ENCODE assay signal across 19 cellular contexts in the genomic region with DNA sequence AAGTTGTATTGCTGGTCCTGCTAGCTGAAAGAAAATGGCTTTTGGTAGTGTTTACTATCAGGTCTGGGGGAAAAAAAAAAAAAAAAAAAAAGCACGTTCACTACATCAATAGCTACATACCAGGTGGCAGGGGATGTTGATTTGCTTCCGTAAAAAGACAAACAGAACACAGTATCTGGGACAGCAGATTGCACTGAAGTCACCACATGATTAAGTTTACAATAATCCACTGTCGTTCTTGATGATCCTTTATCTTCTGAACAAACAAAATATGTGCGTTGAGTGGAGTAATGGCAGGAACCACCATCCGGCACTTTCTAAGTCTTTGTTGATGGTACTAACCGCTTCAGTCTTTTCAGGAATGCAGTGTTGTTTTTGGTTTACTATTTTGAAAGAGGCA.
"Had no signal": no experiment of that assay in that cellular context is flagged by ENCODE, and none has a peak within 500 bp of the region (broad histone marks: within the 10 kb centered on the region; RNA-seq: fewer than 3 reads in every experiment).

No MANE protein-coding gene starts in this region.

- H3K4me3 ChIP-seq: coronary artery, esophagus muscularis mucosa, right atrium auricular region, skin epidermis, tibial nerve had no signal

- H3K27ac Mint-ChIP-seq: activated naive CD4-positive, alpha-beta T cell treated with anti-CD3 and anti-CD28 coated beads, Interleukin-2, amount 10 ng/mL, durations not matched to agents 7 days and 5 days; activated T-helper 2 cell treated with anti-CD3 and anti-CD28 coated beads, Interferon-gamma antibody, Interleukin-2, Interleukin-4, amounts not matched to agents 10 μg/mL and 5 μg/mL and 100 μg/mL, durations not matched to agents 14 hours and 24 hours and 36 hours; natural killer cell treated with Interleukin-12 subunit alpha and Interleukin-12 subunit beta and Interleukin-15 and Interleukin-18, amount 100 ng/mL, for 72 hours had no signal

- H3K9me3 ChIP-seq: esophagus muscularis mucosa, right atrium auricular region, tibial nerve had no signal

- H3K36me3 ChIP-seq: esophagus muscularis mucosa, right atrium auricular region, tibial nerve had no signal

- H3K36me3 Mint-ChIP-seq: activated naive CD4-positive, alpha-beta T cell treated with anti-CD3 and anti-CD28 coated beads, Interleukin-2, amount 10 ng/mL, durations not matched to agents 7 days and 5 days had no signal

- H3K9me3 Mint-ChIP-seq: activated naive CD4-positive, alpha-beta T cell treated with anti-CD3 and anti-CD28 coated beads, Interleukin-2, amount 10 ng/mL, durations not matched to agents 7 days and 5 days; activated T-helper 2 cell treated with anti-CD3 and anti-CD28 coated beads, Interferon-gamma antibody, Interleukin-2, Interleukin-4, amounts not matched to agents 10 μg/mL and 5 μg/mL and 100 μg/mL, durations not matched to agents 14 hours and 24 hours and 36 hours; natural killer cell treated with Interleukin-12 subunit alpha and Interleukin-12 subunit beta and Interleukin-15 and Interleukin-18, amount 100 ng/mL, for 72 hours had no signal

- DNase-seq: activated CD4-positive, CD25-positive, alpha-beta regulatory T cell treated with anti-CD3 and anti-CD28 coated beads, Interleukin-2, amount 50 U/mL, for 72 hours; activated naive CD4-positive, alpha-beta T cell treated with anti-CD3 and anti-CD28 coated beads, Interleukin-2, amount 10 ng/mL, durations not matched to agents 7 days and 5 days; activated T-cell treated with anti-CD3 and anti-CD28 coated beads, Interleukin-2, amount 50 U/mL, for 1 hour; caudate nucleus; foreskin keratinocyte; glutamatergic neuron; hypothalamus; mesenchymal stem cell; nucleus accumbens; stimulated activated CD4-positive, alpha-beta T cell treated with anti-CD3 and anti-CD28 coated beads, Interleukin-15, amount 100 ng/mL, for 24 hours; stimulated activated CD4-positive, alpha-beta T cell treated with anti-CD3 and anti-CD28 coated beads, Interleukin-4, amount 100 ng/mL, for 1 hour; stimulated activated naive CD4-positive, alpha-beta T cell had no signal

- ATAC-seq: foreskin keratinocyte; natural killer cell treated with Interleukin-12 subunit alpha and Interleukin-12 subunit beta and Interleukin-15 and Interleukin-18, amount 100 ng/mL, for 72 hours had no signal

- H3K4me1 Mint-ChIP-seq: activated naive CD4-positive, alpha-beta T cell treated with anti-CD3 and anti-CD28 coated beads, Interleukin-2, amount 10 ng/mL, durations not matched to agents 7 days and 5 days had no signal

- H3K27me3 ChIP-seq: esophagus muscularis mucosa, right atrium auricular region, tibial nerve had no signal

- H3K27ac ChIP-seq: coronary artery, esophagus muscularis mucosa, foreskin keratinocyte, right atrium auricular region, skin epidermis, tibial nerve had no signal

- H3K4me3 Mint-ChIP-seq: activated naive CD4-positive, alpha-beta T cell treated with anti-CD3 and anti-CD28 coated beads, Interleukin-2, amount 10 ng/mL, durations not matched to agents 7 days and 5 days; natural killer cell treated with Interleukin-12 subunit alpha and Interleukin-12 subunit beta and Interleukin-15 and Interleukin-18, amount 100 ng/mL, for 72 hours had no signal

- H3K4me1 ChIP-seq: foreskin keratinocyte, right atrium auricular region, tibial nerve had no signal
